Comparison of ENCODE assay signal across 8 cellular contexts in the genomic region with DNA sequence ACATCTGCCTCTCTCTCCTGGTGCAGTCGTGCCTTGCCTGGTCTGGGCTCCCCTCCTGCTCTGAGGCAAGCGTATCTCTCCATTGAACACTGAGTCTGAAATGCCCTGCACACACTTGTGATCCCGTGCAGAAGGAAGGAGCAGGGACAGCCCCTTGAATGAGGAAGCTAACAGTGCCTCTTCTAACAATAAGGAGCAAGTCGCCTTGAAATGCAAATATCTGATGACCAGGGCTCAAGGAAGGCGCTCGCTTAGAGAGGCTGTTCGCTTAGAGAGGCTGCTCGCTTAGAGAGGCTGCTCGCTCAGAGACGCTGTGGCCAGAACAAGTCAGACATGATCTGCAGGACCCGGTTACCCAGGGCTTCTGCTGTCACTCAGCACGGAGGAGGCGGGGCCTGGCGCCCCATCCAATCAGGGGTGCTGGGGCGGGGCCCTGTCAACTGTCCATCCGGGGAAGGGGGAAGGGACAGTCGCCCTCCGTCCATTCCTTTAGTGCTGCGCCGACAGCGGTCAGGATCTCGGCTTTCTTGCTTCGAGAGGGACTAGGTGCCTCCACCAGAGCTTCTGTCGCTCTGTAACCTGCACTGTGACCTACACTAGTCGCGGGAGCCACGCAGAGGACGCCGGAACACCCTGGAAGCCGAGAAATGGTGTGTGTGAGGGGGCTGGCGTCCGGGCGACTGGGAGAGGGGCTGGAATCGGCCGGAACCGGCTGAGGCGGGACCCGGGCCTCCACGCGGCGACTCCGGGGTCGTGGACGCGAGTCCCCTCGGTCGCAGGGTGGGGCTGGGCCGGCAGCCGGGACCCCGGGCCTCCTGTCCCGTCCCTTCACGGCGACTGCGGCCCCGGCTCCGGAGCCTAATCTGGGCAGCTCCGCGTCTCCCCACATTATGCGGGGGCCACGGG. TPM values are rescaled to one million over a fixed set of nuclear protein-coding genes. Genes with fewer than 3 reads are reported as not detected.
DNase-seq lines count a peak whose midpoint lies in the region; ATAC-seq, FAIRE-seq and TF ChIP-seq lines count a peak whose summit lies in the region.

Gene ZNF440 (plus strand): TSS at position 473 of the 906 bp plus-strand sequence. CDS start 175 bp downstream, at position 648.

- peak; percentile 96 for DNase-seq in H54 (ENCODE audit: insufficient read length, low spot score)
- DNase-seq in M059J (ENCODE audit: low read depth), result peak; percentile 93
- DNase-seq in SK-N-MC (ENCODE audit: low read depth, low spot score), result no peak
- peak; percentile 98 for DNase-seq in glutamatergic neuron
- DNase-seq in osteoblast (ENCODE audit: insufficient read length, low spot score, missing footprints), result peak; percentile 99
- peak; percentile 84 for DNase-seq in thoracic aorta (ENCODE audit: low spot score)

- H3K9me3 ChIP-seq in ES-I3 (ENCODE audit: control insufficient read depth, insufficient read depth, low read length) (no peaks in the 10 kb centered on the region), SK-N-MC (ENCODE audit: low read depth, low read length) (no peaks in the 10 kb centered on the region), osteoblast (ENCODE audit: low read depth, low read length) (peaks cover 3% of the 10 kb centered on the region), thoracic aorta (no peaks in the 10 kb centered on the region)

- H4K20me1 ChIP-seq in osteoblast (ENCODE audit: insufficient read depth, low read length), result no peaks in the 10 kb centered on the region

- peaks cover 6% of the 10 kb centered on the region for H3K36me3 Mint-ChIP-seq in activated naive CD4-positive, alpha-beta T cell treated with anti-CD3 and anti-CD28 coated beads, Interleukin-2, amount 50 U/mL, for 24 hours
- peaks cover 31% of the 10 kb centered on the region for H3K36me3 Mint-ChIP-seq in glutamatergic neuron (ENCODE audit: unreplicated experiment)

- peaks cover 33% of the 10 kb centered on the region for H3K4me1 Mint-ChIP-seq in activated naive CD4-positive, alpha-beta T cell treated with anti-CD3 and anti-CD28 coated beads, Interleukin-2, amount 50 U/mL, for 24 hours
- peaks cover 5% of the 10 kb centered on the region for H3K4me1 Mint-ChIP-seq in glutamatergic neuron (ENCODE audit: low read depth, unreplicated experiment)

- H3K27me3 Mint-ChIP-seq in activated naive CD4-positive, alpha-beta T cell treated with anti-CD3 and anti-CD28 coated beads, Interleukin-2, amount 50 U/mL, for 24 hours, result no peaks in the 10 kb centered on the region
- peaks cover 2% of the 10 kb centered on the region for H3K27me3 Mint-ChIP-seq in glutamatergic neuron (ENCODE audit: unreplicated experiment)

- H3K27ac Mint-ChIP-seq in activated naive CD4-positive, alpha-beta T cell treated with anti-CD3 and anti-CD28 coated beads, Interleukin-2, amount 50 U/mL, for 24 hours, result peak within 1 kb of the TSS; percentile 79
- H3K27ac Mint-ChIP-seq in glutamatergic neuron (ENCODE audit: unreplicated experiment), result peak within 1 kb of the TSS; percentile 85

- peaks cover 21% of the 10 kb centered on the region for H3K79me2 ChIP-seq in osteoblast (ENCODE audit: insufficient read depth, low read length)

- H3K4me3 ChIP-seq in SK-N-MC (peak within 1 kb of the TSS; percentile 89), osteoblast (ENCODE audit: insufficient read depth, low read length) (peak within 1 kb of the TSS; percentile 96), thoracic aorta (peak within 1 kb of the TSS; percentile 91)

- H3K27ac ChIP-seq in SK-N-MC (no peak within 1 kb of the TSS), osteoblast (ENCODE audit: low read depth, low read length) (peak within 1 kb of the TSS; percentile 70), thoracic aorta (peak within 1 kb of the TSS; percentile 86 to 93)

- H3K4me3 Mint-ChIP-seq in activated naive CD4-positive, alpha-beta T cell treated with anti-CD3 and anti-CD28 coated beads, Interleukin-2, amount 50 U/mL, for 24 hours, result peak within 1 kb of the TSS; percentile 90
- H3K4me3 Mint-ChIP-seq in glutamatergic neuron (ENCODE audit: unreplicated experiment), result peak within 1 kb of the TSS; percentile 88

- no peaks in the 10 kb centered on the region for H3K9me3 Mint-ChIP-seq in activated naive CD4-positive, alpha-beta T cell treated with anti-CD3 and anti-CD28 coated beads, Interleukin-2, amount 50 U/mL, for 24 hours
- H3K9me3 Mint-ChIP-seq in glutamatergic neuron (ENCODE audit: unreplicated experiment), result peaks cover 12% of the 10 kb centered on the region

- H3K27me3 ChIP-seq in osteoblast (ENCODE audit: insufficient read depth, low read length) (no peaks in the 10 kb centered on the region), thoracic aorta (replicated peaks; ENCODE audit: insufficient read depth) (no peaks in the 10 kb centered on the region)

- no peak for TF ChIP-seq CTCF in glutamatergic neuron (IDR thresholded peaks at IDR 0.05; ENCODE audit: partially characterized antibody, unreplicated experiment)
- no peak for TF ChIP-seq CTCF in osteoblast (IDR thresholded peaks at IDR 0.05; ENCODE audit: extremely low read depth, low read depth, low read length)
- no peak for TF ChIP-seq CTCF in thoracic aorta (IDR thresholded peaks at IDR 0.05)

- TF ChIP-seq POLR2A in H54 (IDR thresholded peaks at IDR 0.05; ENCODE audit: low read depth, low read length), result peak; percentile 94

- peak; percentile 82 for ATAC-seq in thoracic aorta (ENCODE audit: insufficient number of reproducible peaks, low FRiP score, low read depth)

- H3K9ac ChIP-seq in ES-I3 (ENCODE audit: low read depth, low read length) (peak within 1 kb of the TSS; percentile 31; the same call in 1 of the 2 replicates), SK-N-MC (ENCODE audit: insufficient read length) (peak within 1 kb of the TSS; percentile 75)

- H2AFZ ChIP-seq in osteoblast (ENCODE audit: low read length), result peak within 1 kb of the TSS; percentile 99

- H3K4me2 ChIP-seq in osteoblast (ENCODE audit: insufficient read depth, low read length), result peak within 1 kb of the TSS; percentile 88

- no peaks in the 10 kb centered on the region for H3K4me1 ChIP-seq in ES-I3 (ENCODE audit: insufficient read depth, low read length)
- H3K4me1 ChIP-seq in osteoblast (ENCODE audit: insufficient read depth, low read length), result peaks cover 5% of the 10 kb centered on the region
- peaks cover 0 to 17% of the 10 kb centered on the region in 2 donors for H3K4me1 ChIP-seq in thoracic aorta (ENCODE audit: control insufficient read depth in 1 of 2, low read depth in 2 of 2)

- peak; percentile 48 for FAIRE-seq in H54 (lab: Jason Lieb, UNC)

- H3K36me3 ChIP-seq in ES-I3 (ENCODE audit: insufficient read depth, low read length) (no peaks in the 10 kb centered on the region), SK-N-MC (ENCODE audit: insufficient read depth, low read length) (no peaks in the 10 kb centered on the region), osteoblast (ENCODE audit: insufficient read depth, low read length) (peaks cover 2% of the 10 kb centered on the region), thoracic aorta (no peaks in the 10 kb centered on the region)

RNA-seq across cellular contexts. Expression of gene ZNF440, which starts in this region (rescaled TPM):
- total RNA-seq in M059J (2014; rRNA removed; shearing (Covaris generic)), result 4.6 and 6.8 TPM in 2 replicates
- total RNA-seq in glutamatergic neuron (ENCODE audit: unreplicated experiment), result 20.3 TPM
- 10.6 and 11.2 TPM in 2 replicates for total RNA-seq in osteoblast
- total RNA-seq in thoracic aorta, result 10 to 100 TPM in 1 of 2 donors, 1 to 10 TPM in 1; 7.3 to 23.5 TPM
